In genomic region chr21:37074195-37074510, GRCh38 we compare ENCODE assay signal across 8 cellular contexts. TPM values are rescaled to one million over a fixed set of nuclear protein-coding genes. Genes with fewer than 3 reads are reported as not detected.
DNase-seq lines count a peak whose midpoint lies in the region; TF ChIP-seq lines count a peak whose summit lies in the region.

No MANE protein-coding gene starts in this region.

- 1% methylated on average over 6 of the region's 14 CpGs for WGBS in mesenchymal stem cell

- TF ChIP-seq CTCF in GM06990 (IDR thresholded peaks at IDR 0.05; ENCODE audit: insufficient read depth, low read length, poor library complexity, severe bottlenecking), result no peak
- no peak for TF ChIP-seq CTCF in MM.1S (IDR thresholded peaks at IDR 0.05; ENCODE audit: low read length)
- no peak for TF ChIP-seq CTCF in breast epithelium (IDR thresholded peaks at IDR 0.05)

- H3K4me3 ChIP-seq in GM06990 (replicated peaks; ENCODE audit: low read depth, low read length) (peak overlapping the region; percentile 96), MM.1S (ENCODE audit: low read length) (peak overlapping the region; percentile 84), breast epithelium (peak overlapping the region; percentile 73 to 95 (median 85)), mesenchymal stem cell (ENCODE audit: insufficient read depth in 1 of 2, low read depth in 1 of 2, low read length in 2 of 2) (peak overlapping the region; percentile 84 to 98)

- H3K36me3 ChIP-seq in GM06990 (ENCODE audit: control insufficient read depth, insufficient read depth, low read length) (no peaks in the 10 kb centered on the region), MM.1S (replicated peaks; ENCODE audit: insufficient read depth, low read length) (no peaks in the 10 kb centered on the region), breast epithelium (no peaks in the 10 kb centered on the region), mesenchymal stem cell (ENCODE audit: control insufficient read depth in 1 of 2, insufficient read depth in 2 of 2, low read depth in 1 of 2, low read length in 2 of 2) (peaks cover 0 to 13% of the 10 kb centered on the region in 2 experiments)

- no peaks in the 10 kb centered on the region for H4K20me1 ChIP-seq in MM.1S (ENCODE audit: insufficient read depth, low read length)

- H2AK5ac ChIP-seq in mesenchymal stem cell (ENCODE audit: low read length, severe bottlenecking), result no peak overlapping the region

- no peaks in the 10 kb centered on the region for H3K9me2 ChIP-seq in MM.1S (replicated peaks; ENCODE audit: insufficient read depth, low read length)

- H3K9ac ChIP-seq in MM.1S (ENCODE audit: low read length) (peak overlapping the region; percentile 76), mesenchymal stem cell (ENCODE audit: low read length) (peak overlapping the region; percentile 81)

- H3K14ac ChIP-seq in mesenchymal stem cell (ENCODE audit: low read length in 2 of 2), result peak overlapping the region in 1 of 2 experiments; percentile 95

- no peaks in the 10 kb centered on the region for H3K9me3 ChIP-seq in MM.1S (replicated peaks; ENCODE audit: insufficient read depth, low read length)
- H3K9me3 ChIP-seq in breast epithelium, result peaks cover 0 to 5% of the 10 kb centered on the region in 2 donors
- H3K9me3 ChIP-seq in mesenchymal stem cell (ENCODE audit: control insufficient read depth, low read length), result no peaks in the 10 kb centered on the region

- peak overlapping the region; percentile 69 to 100 for H3K4ac ChIP-seq in mesenchymal stem cell (ENCODE audit: low read depth in 1 of 2, low read length in 2 of 2)

- no peak overlapping the region for H2BK15ac ChIP-seq in mesenchymal stem cell (ENCODE audit: low read depth, poor library complexity, severe bottlenecking)

- TF ChIP-seq POLR2A in breast epithelium (IDR thresholded peaks at IDR 0.05), result no peak

- no peak overlapping the region for H2BK5ac ChIP-seq in mesenchymal stem cell (ENCODE audit: low read depth, low read length, poor library complexity, severe bottlenecking)

- H3F3A ChIP-seq in MM.1S (ENCODE audit: insufficient read depth, low read length), result no peaks in the 10 kb centered on the region

- no peak overlapping the region for H4K8ac ChIP-seq in mesenchymal stem cell (ENCODE audit: low read length)

- no peaks in the 10 kb centered on the region for H3K27me3 ChIP-seq in GM06990 (replicated peaks; ENCODE audit: control insufficient read depth, insufficient read depth, low read length)
- H3K27me3 ChIP-seq in MM.1S (replicated peaks; ENCODE audit: insufficient read depth, low read length), result no peaks in the 10 kb centered on the region
- H3K27me3 ChIP-seq in breast epithelium, result no peaks in the 10 kb centered on the region
- H3K27me3 ChIP-seq in mesenchymal stem cell (ENCODE audit: control insufficient read depth in 1 of 2, insufficient read depth in 1 of 2, low read length in 2 of 2), result no peaks in the 10 kb centered on the region

- H4K91ac ChIP-seq in mesenchymal stem cell (ENCODE audit: low read length), result no peak overlapping the region

- H3K4me2 ChIP-seq in MM.1S (ENCODE audit: low read depth, low read length) (peak overlapping the region; percentile 91), mesenchymal stem cell (ENCODE audit: low read length, poor library complexity, severe bottlenecking) (peak overlapping the region; percentile 73)

- peaks cover 51% of the 10 kb centered on the region for H3K79me2 ChIP-seq in MM.1S (ENCODE audit: low read length)

- peak overlapping the region in 1 of 2 experiments; percentile 100 for H3K23ac ChIP-seq in mesenchymal stem cell (ENCODE audit: low read length in 2 of 2)

- H2AFZ ChIP-seq in MM.1S (ENCODE audit: low read length), result peak overlapping the region; percentile 87
- no peak overlapping the region for H2AFZ ChIP-seq in mesenchymal stem cell (ENCODE audit: low read depth, low read length)

- H3K4me1 ChIP-seq in MM.1S (ENCODE audit: low read length), result peaks cover 13% of the 10 kb centered on the region
- H3K4me1 ChIP-seq in breast epithelium, result no peaks in the 10 kb centered on the region
- H3K4me1 ChIP-seq in mesenchymal stem cell (ENCODE audit: control insufficient read depth, insufficient read depth, low read depth, low read length), result peaks cover 5% of the 10 kb centered on the region

- peak overlapping the region; percentile 91 to 99 for H3K18ac ChIP-seq in mesenchymal stem cell (ENCODE audit: low read depth in 1 of 2, low read length in 2 of 2)

- H3K27ac ChIP-seq in MM.1S (ENCODE audit: low read length), result no peak overlapping the region
- peak overlapping the region; percentile 99 to 100 for H3K27ac ChIP-seq in breast epithelium
- no peak overlapping the region for H3K27ac ChIP-seq in mesenchymal stem cell (ENCODE audit: low read length, poor library complexity, severe bottlenecking)

- peak overlapping the region in 1 of 2 experiments; percentile 8 for H2BK12ac ChIP-seq in mesenchymal stem cell (ENCODE audit: low read length in 2 of 2)

- H2BK120ac ChIP-seq in mesenchymal stem cell (ENCODE audit: low read depth, low read length), result no peak overlapping the region

- no peak for DNase-seq in GM06990 (ENCODE audit: extremely low read depth, insufficient read length)
- no peak for DNase-seq in MM.1S
- no peak for DNase-seq in breast epithelium (ENCODE audit: low spot score in 2 of 2)
- no peak for DNase-seq in mesenchymal stem cell
- no peak for DNase-seq in GM19238 (ENCODE audit: insufficient read length, low spot score)
- no peak for DNase-seq in COLO829 (ENCODE audit: low spot score)
- no peak for DNase-seq in HPDE6-E6E7 (ENCODE audit: extremely low spot score)
- DNase-seq in NOMO-1 treated with DMSO at 0.1 percent for 48 hours (lab: John Stamatoyannopoulos, UW; ENCODE audit: unreplicated experiment), result no peak

- peaks cover 12% of the 10 kb centered on the region for H3K79me1 ChIP-seq in mesenchymal stem cell (replicated peaks; ENCODE audit: low read length, poor library complexity, severe bottlenecking)

- intact Hi-C loops in breast epithelium (cut with DNase I; ENCODE audit: low total_unique reads), result no loop called here

RNA-seq across cellular contexts. Expression of gene TTC3, which starts 1.1 kb away (rescaled TPM):
- total RNA-seq in breast epithelium, result 100 to 1,000 TPM; 179 to 269 (median 249) TPM
- polyA plus RNA-seq in mesenchymal stem cell (2013, experiment 1 of 2), result 144 TPM
- polyA plus RNA-seq in mesenchymal stem cell (2013, experiment 2 of 2), result 137 TPM

RNA-seq across cellular contexts. Expression of gene PIGP, which starts 1.3 kb away (rescaled TPM):
- total RNA-seq in breast epithelium, result 10 to 100 TPM; 14.7 to 29.6 (median 25.5) TPM
- polyA plus RNA-seq in mesenchymal stem cell (2013, experiment 1 of 2), result 19.3 TPM
- 20.5 TPM for polyA plus RNA-seq in mesenchymal stem cell (2013, experiment 2 of 2)

Comparison
In these comparisons a context has a peak if more than half of its experiments do, and no peak if none do; other contexts are left out.
1. H3K27ac ChIP-seq: peak in breast epithelium (2 of 2); none in MM.1S (single experiment) and mesenchymal stem cell (single experiment).
2. Peak in every context shown above with its lines, with median percentiles within 50 percentile points of each other: H3K4me3 ChIP-seq.